In genomic region chr10:91907914-91908357, GRCh38 we compare ENCODE assay signal across 8 cellular contexts. TPM values are rescaled to one million over a fixed set of nuclear protein-coding genes. Genes with fewer than 3 reads are reported as not detected.
DNase-seq lines count a peak whose midpoint lies in the region; ATAC-seq and TF ChIP-seq lines count a peak whose summit lies in the region.

No MANE protein-coding gene starts in this region.

- H3K27ac ChIP-seq in fibroblast of lung (ENCODE audit: insufficient read depth, low read length) (no peak overlapping the region), osteoblast (ENCODE audit: low read depth, low read length) (no peak overlapping the region)

- H3K9me3 Mint-ChIP-seq in activated naive CD4-positive, alpha-beta T cell treated with anti-CD3 and anti-CD28 coated beads for 36 hours = no peaks in the 10 kb centered on the region

- no peaks in the 10 kb centered on the region for H4K20me1 ChIP-seq in fibroblast of lung (ENCODE audit: control insufficient read depth, extremely low read depth, insufficient read depth, low read length)
- H4K20me1 ChIP-seq in osteoblast (ENCODE audit: insufficient read depth, low read length) = no peaks in the 10 kb centered on the region

- CTCF ChIA-PET in activated naive CD4-positive, alpha-beta T cell treated with anti-CD3 and anti-CD28 coated beads for 36 hours (lab: Charles Lee) = interaction anchor here (0.6 to 2.1 kb wide), 13 partner anchors 9 to 610 kb away, joined by 3 to 9 read pairs (median 4); partner anchors contain the start of genes BTAF1 and PPP1R3C

- peak overlapping the region; percentile 65 for H3K27ac Mint-ChIP-seq in activated naive CD4-positive, alpha-beta T cell treated with anti-CD3 and anti-CD28 coated beads for 36 hours

- TF ChIP-seq CTCF in fibroblast of lung (conservative IDR thresholded peaks at IDR 0.05 in 1 of 2, IDR thresholded peaks at IDR 0.05 in 1 of 2; ENCODE audit: low read depth in 1 of 2, low read length in 2 of 2) (no peak), osteoblast (IDR thresholded peaks at IDR 0.05; ENCODE audit: extremely low read depth, low read depth, low read length) (no peak)

- no peaks in the 10 kb centered on the region for H3K36me3 Mint-ChIP-seq in activated naive CD4-positive, alpha-beta T cell treated with anti-CD3 and anti-CD28 coated beads for 36 hours (ENCODE audit: low read depth)

- H3K4me3 Mint-ChIP-seq in activated naive CD4-positive, alpha-beta T cell treated with anti-CD3 and anti-CD28 coated beads for 36 hours = peak overlapping the region; percentile 83

- peak overlapping the region; percentile 23 for H2AFZ ChIP-seq in fibroblast of lung (ENCODE audit: low read length)
- H2AFZ ChIP-seq in osteoblast (ENCODE audit: low read length) = peak overlapping the region; percentile 91

- H3K4me3 ChIP-seq in fibroblast of lung (replicated peaks in 1 of 4; ENCODE audit: control extremely low read depth in 1 of 4, insufficient read depth in 1 of 4, low read depth in 3 of 4, low read length in 4 of 4) (peak overlapping the region; percentile 42 to 72 (median 58)), osteoblast (ENCODE audit: insufficient read depth, low read length) (peak overlapping the region; percentile 84)

- H3K79me2 ChIP-seq in fibroblast of lung (ENCODE audit: control insufficient read depth, insufficient read depth, low read length) (no peaks in the 10 kb centered on the region), osteoblast (ENCODE audit: insufficient read depth, low read length) (no peaks in the 10 kb centered on the region)

- H3K36me3 ChIP-seq in fibroblast of lung (ENCODE audit: control insufficient read depth, insufficient read depth, low read length) (no peaks in the 10 kb centered on the region), osteoblast (ENCODE audit: insufficient read depth, low read length) (no peaks in the 10 kb centered on the region)

- H3K4me2 ChIP-seq in fibroblast of lung (ENCODE audit: extremely low read depth, insufficient read depth, low read length) = peak overlapping the region; percentile 85
- H3K4me2 ChIP-seq in osteoblast (ENCODE audit: insufficient read depth, low read length) = peak overlapping the region; percentile 96

- H3K4me1 ChIP-seq in fibroblast of lung (ENCODE audit: control insufficient read depth, extremely low read depth, insufficient read depth, low read length) = no peaks in the 10 kb centered on the region
- H3K4me1 ChIP-seq in osteoblast (ENCODE audit: insufficient read depth, low read length) = peaks cover 6% of the 10 kb centered on the region

- ATAC-seq in HG02798 (IDR thresholded peaks at IDR 0.05; ENCODE audit: poor library complexity, unreplicated experiment) (no peak), GM18511 (IDR thresholded peaks at IDR 0.05; ENCODE audit: unreplicated experiment) (no peak)

- DNase-seq in activated naive CD4-positive, alpha-beta T cell treated with anti-CD3 and anti-CD28 coated beads for 36 hours = peak; percentile 22
- DNase-seq in activated naive CD4-positive, alpha-beta T cell treated with anti-CD3 and anti-CD28 coated beads, Interleukin-2, amount 50 U/mL, for 16 hours = no peak
- DNase-seq in SK-N-DZ (ENCODE audit: low spot score) (peak; percentile 22), fibroblast of lung (ENCODE audit: low read depth in 2 of 2) (peak in 1 of 2 donors; percentile 30), osteoblast (ENCODE audit: insufficient read length, low spot score, missing footprints) (peak; percentile 58), EL (no peak)

- intact Hi-C loops in activated naive CD4-positive, alpha-beta T cell treated with anti-CD3 and anti-CD28 coated beads for 36 hours (cut with micrococcal nuclease) = loop anchor here (2.0 to 10.0 kb wide), 4 partner anchors 37 to 1033 kb away; partner anchors contain the start of gene RPP30

- H3K27me3 Mint-ChIP-seq in activated naive CD4-positive, alpha-beta T cell treated with anti-CD3 and anti-CD28 coated beads for 36 hours (ENCODE audit: low read depth) = peaks cover 2% of the 10 kb centered on the region

- peak overlapping the region; percentile 54 for H3K9ac ChIP-seq in fibroblast of lung (ENCODE audit: insufficient read depth, low read length)

- H3K27me3 ChIP-seq in fibroblast of lung (ENCODE audit: control insufficient read depth, insufficient read depth, low read length) (no peaks in the 10 kb centered on the region), osteoblast (ENCODE audit: insufficient read depth, low read length) (no peaks in the 10 kb centered on the region)

- H3K9me3 ChIP-seq in fibroblast of lung (ENCODE audit: control insufficient read depth, insufficient read depth, low read depth, low read length) (no peaks in the 10 kb centered on the region), osteoblast (ENCODE audit: low read depth, low read length) (no peaks in the 10 kb centered on the region)

- H3K4me1 Mint-ChIP-seq in activated naive CD4-positive, alpha-beta T cell treated with anti-CD3 and anti-CD28 coated beads for 36 hours (ENCODE audit: low read depth) = peaks cover 18% of the 10 kb centered on the region

RNA-seq across cellular contexts. Expression of gene FGFBP3, which starts 1.4 kb away (rescaled TPM):
- 1 to 10 TPM; 1.2 to 1.6 TPM for total RNA-seq in activated naive CD4-positive, alpha-beta T cell treated with anti-CD3 and anti-CD28 coated beads for 36 hours
- polyA plus RNA-seq in SK-N-DZ (2014; cell fraction: cytosol; rRNA removed) = 3.7 and 5.6 TPM in 2 replicates
- polyA plus RNA-seq in SK-N-DZ (2014; cell fraction: nucleus; rRNA removed) = 6.2 TPM in 2 replicates
- total RNA-seq in fibroblast of lung = 0.26 and 0.50 TPM in 2 replicates
- 0.25 and 0.40 TPM in 2 replicates for polyA plus RNA-seq in fibroblast of lung
- 0.93 and 1.1 TPM in 2 replicates for polyA plus RNA-seq in fibroblast of lung (2012)
- 1.0 TPM in 1 of 2 replicates, not detected in the other for polyA minus RNA-seq in fibroblast of lung (ENCODE audit: low replicate concordance)
- total RNA-seq in osteoblast = 0.72 and 1.2 TPM in 2 replicates

RNA-seq across cellular contexts. Expression of gene BTAF1, which starts 15.6 kb away (rescaled TPM):
- total RNA-seq in activated naive CD4-positive, alpha-beta T cell treated with anti-CD3 and anti-CD28 coated beads for 36 hours = 10 to 100 TPM; 42.6 to 43.6 TPM
- polyA plus RNA-seq in SK-N-DZ (2014; cell fraction: cytosol; rRNA removed) = 32.9 and 45.5 TPM in 2 replicates
- 387 and 444 TPM in 2 replicates for polyA plus RNA-seq in SK-N-DZ (2014; cell fraction: nucleus; rRNA removed)
- 39.8 and 40.3 TPM in 2 replicates for total RNA-seq in fibroblast of lung
- 16.2 and 27.4 TPM in 2 replicates for polyA plus RNA-seq in fibroblast of lung
- polyA plus RNA-seq in fibroblast of lung (2012) = 9.0 and 12.9 TPM in 2 replicates
- 5.0 and 5.4 TPM in 2 replicates for polyA minus RNA-seq in fibroblast of lung (ENCODE audit: low replicate concordance)
- total RNA-seq in osteoblast = 47.4 and 51.0 TPM in 2 replicates

Comparison
In these comparisons a context has a peak if more than half of its experiments do, and no peak if none do; other contexts are left out.
1. DNase-seq: peak in activated naive CD4-positive, alpha-beta T cell treated with anti-CD3 and anti-CD28 coated beads for 36 hours (single experiment), SK-N-DZ (single experiment) and osteoblast (single experiment); none in activated naive CD4-positive, alpha-beta T cell treated with anti-CD3 and anti-CD28 coated beads, Interleukin-2, amount 50 U/mL, for 16 hours (single experiment) and EL (single experiment).